In the genomic region with DNA sequence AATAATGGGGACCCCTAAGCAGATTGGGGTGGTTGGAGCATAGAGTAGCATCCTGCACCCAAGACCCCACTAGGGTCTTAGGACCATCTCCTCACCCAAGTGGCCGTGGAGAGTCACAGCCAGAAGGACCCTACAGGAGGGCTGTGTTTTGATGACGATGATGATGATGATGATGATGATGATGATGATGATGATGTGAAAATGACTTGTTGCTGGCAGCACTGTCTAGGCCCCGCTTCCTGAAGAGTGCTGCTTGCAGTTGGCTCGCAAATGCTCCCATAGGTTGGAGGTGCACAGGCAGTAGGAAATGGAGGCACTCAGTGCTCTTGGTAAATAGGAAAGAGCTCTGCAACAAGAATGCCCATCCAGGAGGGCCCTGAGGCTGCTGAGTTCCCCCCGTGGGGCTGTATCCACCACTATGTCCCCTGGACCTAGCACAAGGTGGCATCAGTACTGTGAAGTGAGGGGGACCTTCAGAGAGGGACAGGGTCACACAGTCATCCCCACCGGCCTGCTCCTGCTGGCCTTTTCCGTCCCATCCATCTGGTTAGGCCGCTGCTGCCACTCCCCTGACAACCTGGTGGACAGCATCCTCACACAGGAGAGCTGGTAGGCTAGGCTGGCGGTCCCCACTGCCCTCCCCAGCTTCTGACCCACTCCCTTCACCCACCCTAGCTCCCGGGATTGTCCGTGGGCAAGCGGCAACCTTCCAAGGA, we compare ENCODE assay signal across 1 cellular context.
TF ChIP-seq lines count a peak whose summit lies in the region.

No MANE protein-coding gene starts in this region.

TF ChIP-seq in HCT116, 20 proteins besides CTCF, POLR2A, EP300 and RAD21 (continued from another document):
- TF ChIP-seq, protein P1, sequence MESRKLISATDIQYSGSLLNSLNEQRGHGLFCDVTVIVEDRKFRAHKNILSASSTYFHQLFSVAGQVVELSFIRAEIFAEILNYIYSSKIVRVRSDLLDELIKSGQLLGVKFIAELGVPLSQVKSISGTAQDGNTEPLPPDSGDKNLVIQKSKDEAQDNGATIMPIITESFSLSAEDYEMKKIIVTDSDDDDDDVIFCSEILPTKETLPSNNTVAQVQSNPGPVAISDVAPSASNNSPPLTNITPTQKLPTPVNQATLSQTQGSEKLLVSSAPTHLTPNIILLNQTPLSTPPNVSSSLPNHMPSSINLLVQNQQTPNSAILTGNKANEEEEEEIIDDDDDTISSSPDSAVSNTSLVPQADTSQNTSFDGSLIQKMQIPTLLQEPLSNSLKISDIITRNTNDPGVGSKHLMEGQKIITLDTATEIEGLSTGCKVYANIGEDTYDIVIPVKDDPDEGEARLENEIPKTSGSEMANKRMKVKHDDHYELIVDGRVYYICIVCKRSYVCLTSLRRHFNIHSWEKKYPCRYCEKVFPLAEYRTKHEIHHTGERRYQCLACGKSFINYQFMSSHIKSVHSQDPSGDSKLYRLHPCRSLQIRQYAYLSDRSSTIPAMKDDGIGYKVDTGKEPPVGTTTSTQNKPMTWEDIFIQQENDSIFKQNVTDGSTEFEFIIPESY (IDR thresholded peaks at IDR 0.05; ENCODE audit: extremely low read depth, insufficient replicate concordance, low read length), result no peak
- TF ChIP-seq EZH2phosphoT487 (IDR thresholded peaks at IDR 0.05; ENCODE audit: borderline replicate concordance), result no peak
- no peak for TF ChIP-seq ELF1 (IDR thresholded peaks at IDR 0.05; ENCODE audit: borderline replicate concordance, low read depth)
- no peak for TF ChIP-seq JUND (IDR thresholded peaks at IDR 0.05)
- no peak for TF ChIP-seq CEBPB (IDR thresholded peaks at IDR 0.05; ENCODE audit: low read depth)
- no peak for TF ChIP-seq SRF (IDR thresholded peaks at IDR 0.05; ENCODE audit: low read depth)
- no peak for TF ChIP-seq ZFX (IDR thresholded peaks at IDR 0.05)
- TF ChIP-seq, protein P2, sequence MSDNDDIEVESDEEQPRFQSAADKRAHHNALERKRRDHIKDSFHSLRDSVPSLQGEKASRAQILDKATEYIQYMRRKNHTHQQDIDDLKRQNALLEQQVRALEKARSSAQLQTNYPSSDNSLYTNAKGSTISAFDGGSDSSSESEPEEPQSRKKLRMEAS (IDR thresholded peaks at IDR 0.05), result no peak
- TF ChIP-seq TCF7L2 (IDR thresholded peaks at IDR 0.05; ENCODE audit: borderline replicate concordance, extremely low read depth, insufficient read depth, insufficient read length), result no peak
- no peak for TF ChIP-seq EZH2 (IDR thresholded peaks at IDR 0.05)
- TF ChIP-seq, protein P3, sequence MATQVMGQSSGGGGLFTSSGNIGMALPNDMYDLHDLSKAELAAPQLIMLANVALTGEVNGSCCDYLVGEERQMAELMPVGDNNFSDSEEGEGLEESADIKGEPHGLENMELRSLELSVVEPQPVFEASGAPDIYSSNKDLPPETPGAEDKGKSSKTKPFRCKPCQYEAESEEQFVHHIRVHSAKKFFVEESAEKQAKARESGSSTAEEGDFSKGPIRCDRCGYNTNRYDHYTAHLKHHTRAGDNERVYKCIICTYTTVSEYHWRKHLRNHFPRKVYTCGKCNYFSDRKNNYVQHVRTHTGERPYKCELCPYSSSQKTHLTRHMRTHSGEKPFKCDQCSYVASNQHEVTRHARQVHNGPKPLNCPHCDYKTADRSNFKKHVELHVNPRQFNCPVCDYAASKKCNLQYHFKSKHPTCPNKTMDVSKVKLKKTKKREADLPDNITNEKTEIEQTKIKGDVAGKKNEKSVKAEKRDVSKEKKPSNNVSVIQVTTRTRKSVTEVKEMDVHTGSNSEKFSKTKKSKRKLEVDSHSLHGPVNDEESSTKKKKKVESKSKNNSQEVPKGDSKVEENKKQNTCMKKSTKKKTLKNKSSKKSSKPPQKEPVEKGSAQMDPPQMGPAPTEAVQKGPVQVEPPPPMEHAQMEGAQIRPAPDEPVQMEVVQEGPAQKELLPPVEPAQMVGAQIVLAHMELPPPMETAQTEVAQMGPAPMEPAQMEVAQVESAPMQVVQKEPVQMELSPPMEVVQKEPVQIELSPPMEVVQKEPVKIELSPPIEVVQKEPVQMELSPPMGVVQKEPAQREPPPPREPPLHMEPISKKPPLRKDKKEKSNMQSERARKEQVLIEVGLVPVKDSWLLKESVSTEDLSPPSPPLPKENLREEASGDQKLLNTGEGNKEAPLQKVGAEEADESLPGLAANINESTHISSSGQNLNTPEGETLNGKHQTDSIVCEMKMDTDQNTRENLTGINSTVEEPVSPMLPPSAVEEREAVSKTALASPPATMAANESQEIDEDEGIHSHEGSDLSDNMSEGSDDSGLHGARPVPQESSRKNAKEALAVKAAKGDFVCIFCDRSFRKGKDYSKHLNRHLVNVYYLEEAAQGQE (IDR thresholded peaks at IDR 0.05; ENCODE audit: low read depth), result no peak
- no peak for TF ChIP-seq SIN3A (IDR thresholded peaks at IDR 0.05; ENCODE audit: low read depth)
- no peak for TF ChIP-seq FOSL1 (IDR thresholded peaks at IDR 0.05; ENCODE audit: low read depth)
- no peak for TF ChIP-seq ZNF274 (IDR thresholded peaks at IDR 0.05; ENCODE audit: low read depth, low read length)
